Comparison of ENCODE assay signal across 8 cellular contexts in genomic region chr7:95609277-95609971, GRCh38. TPM values are rescaled to one million over a fixed set of nuclear protein-coding genes. Genes with fewer than 3 reads are reported as not detected.
A peak's percentile ranks its signal among the peaks of the same experiment; 100 is the strongest.
DNase-seq lines count a peak whose midpoint lies in the region; ATAC-seq and TF ChIP-seq lines count a peak whose summit lies in the region.

No MANE protein-coding gene starts in this region.

- H3K27me3 ChIP-seq in left lung (no peaks in the 10 kb centered on the region), transverse colon (no peaks in the 10 kb centered on the region), A673 (replicated peaks; ENCODE audit: insufficient read depth, low read depth, low read length, poor library complexity) (no peaks in the 10 kb centered on the region)

- peaks cover 8 to 22% (median 13%) of the 10 kb centered on the region in 5 experiments for H3K9me3 Mint-ChIP-seq in brain
- H3K9me3 Mint-ChIP-seq in activated naive CD4-positive, alpha-beta T cell treated with anti-CD3 and anti-CD28 coated beads, Interleukin-2, amount 50 U/mL, for 72 hours = peaks cover 15 to 17% of the 10 kb centered on the region in 2 donors
- peaks cover 2% of the 10 kb centered on the region for H3K9me3 Mint-ChIP-seq in activated CD4-positive, alpha-beta T cell treated with anti-CD3 and anti-CD28 coated beads for 36 hours (ENCODE audit: low read depth)

- peak overlapping the region in 4 of 5 experiments; percentile 94 to 98 (median 96) for H3K27ac Mint-ChIP-seq in brain
- no peak overlapping the region for H3K27ac Mint-ChIP-seq in activated naive CD4-positive, alpha-beta T cell treated with anti-CD3 and anti-CD28 coated beads, Interleukin-2, amount 50 U/mL, for 72 hours
- no peak overlapping the region for H3K27ac Mint-ChIP-seq in activated CD4-positive, alpha-beta T cell treated with anti-CD3 and anti-CD28 coated beads for 36 hours

- peak; percentile 75 for DNase-seq in NCI-H1092 (lab: John Stamatoyannopoulos, UW)
- DNase-seq in left lung = peak in 1 of 2 donors; percentile 44
- peak; percentile 63 for DNase-seq in transverse colon
- no peak for DNase-seq in A673 (ENCODE audit: low spot score)
- no peak for DNase-seq in activated naive CD4-positive, alpha-beta T cell treated with anti-CD3 and anti-CD28 coated beads, Interleukin-2, amount 50 U/mL, for 72 hours (ENCODE audit: low spot score in 2 of 2)
- no peak for DNase-seq in activated CD4-positive, alpha-beta T cell treated with anti-CD3 and anti-CD28 coated beads for 36 hours

- peak; percentile 80 for ATAC-seq in left lung
- ATAC-seq in activated naive CD4-positive, alpha-beta T cell treated with anti-CD3 and anti-CD28 coated beads, Interleukin-2, amount 50 U/mL, for 72 hours = no peak
- ATAC-seq in activated CD4-positive, alpha-beta T cell treated with anti-CD3 and anti-CD28 coated beads for 36 hours = no peak

- peaks cover 8% of the 10 kb centered on the region for H3K36me3 Mint-ChIP-seq in brain
- H3K36me3 Mint-ChIP-seq in activated naive CD4-positive, alpha-beta T cell treated with anti-CD3 and anti-CD28 coated beads, Interleukin-2, amount 50 U/mL, for 72 hours = peaks cover 0 to 13% of the 10 kb centered on the region in 2 donors
- H3K36me3 Mint-ChIP-seq in activated CD4-positive, alpha-beta T cell treated with anti-CD3 and anti-CD28 coated beads for 36 hours (ENCODE audit: low read depth) = no peaks in the 10 kb centered on the region

- peak overlapping the region; percentile 45 for H3K27ac ChIP-seq in 22Rv1
- peak overlapping the region; percentile 88 to 90 for H3K27ac ChIP-seq in left lung
- H3K27ac ChIP-seq in transverse colon = peak overlapping the region; percentile 92 to 95 (median 94)
- H3K27ac ChIP-seq in A673 (ENCODE audit: low read depth, low read length, poor library complexity, severe bottlenecking) = no peak overlapping the region

- no peaks in the 10 kb centered on the region for H3K27me3 Mint-ChIP-seq in brain
- peaks cover 10% of the 10 kb centered on the region for H3K27me3 Mint-ChIP-seq in activated CD4-positive, alpha-beta T cell treated with anti-CD3 and anti-CD28 coated beads for 36 hours

- no peak for TF ChIP-seq POLR2A in transverse colon (IDR thresholded peaks at IDR 0.05)

- H3K4me1 ChIP-seq in left lung (peaks cover 23 to 66% of the 10 kb centered on the region in 2 donors), transverse colon (peaks cover 32 to 42% (median 37%) of the 10 kb centered on the region in 4 donors), A673 (ENCODE audit: insufficient read depth, low read length, poor library complexity, severe bottlenecking) (no peaks in the 10 kb centered on the region)

- no peaks in the 10 kb centered on the region for H3K36me3 ChIP-seq in left lung
- no peaks in the 10 kb centered on the region for H3K36me3 ChIP-seq in transverse colon
- no peaks in the 10 kb centered on the region for H3K36me3 ChIP-seq in A673 (ENCODE audit: insufficient read depth, low read length, poor library complexity, severe bottlenecking)

- H3K4me3 Mint-ChIP-seq in brain = peak overlapping the region in 3 of 5 experiments; percentile 75 to 80 (median 77)
- no peak overlapping the region for H3K4me3 Mint-ChIP-seq in activated CD4-positive, alpha-beta T cell treated with anti-CD3 and anti-CD28 coated beads for 36 hours

- CTCF ChIA-PET in A673 (lab: Charles Lee) = no interaction called here
- CTCF ChIA-PET in activated CD4-positive, alpha-beta T cell treated with anti-CD3 and anti-CD28 coated beads for 36 hours (lab: Charles Lee) = no interaction called here

- intact Hi-C loops in left lung (cut with DNase I) (no loop called here), transverse colon (cut with DNase I; ENCODE audit: low total_unique reads) (no loop called here), A673 (cut with micrococcal nuclease; ENCODE audit: unreplicated experiment) (no loop called here)
- intact Hi-C loops in activated CD4-positive, alpha-beta T cell treated with anti-CD3 and anti-CD28 coated beads for 36 hours (cut with DNase I, micrococcal nuclease) = no loop called here

- peak overlapping the region in 1 of 2 donors; percentile 1 for H3K4me3 ChIP-seq in left lung
- H3K4me3 ChIP-seq in transverse colon = peak overlapping the region in 1 of 4 donors; percentile 0
- no peak overlapping the region for H3K4me3 ChIP-seq in A673 (ENCODE audit: low read depth, low read length, poor library complexity, severe bottlenecking)

- TF ChIP-seq EP300 in transverse colon (IDR thresholded peaks at IDR 0.05; ENCODE audit: low read depth) = peak; percentile 39

- BruUV-seq in A673 (replicated peaks; lab: Mats Ljungman, UMichigan) = no TSS peak

- in situ Hi-C loops in transverse colon (cut with MboI; ENCODE audit: low pct_ligation_motif_present in 1 of 4, low pct_unique_long_range_greater_than_20kb in 1 of 4, low sequenced_read_pairs in 3 of 4) = no loop called here

- POLR2A ChIA-PET in A673 (lab: Charles Lee; ENCODE audit: low non-redundant PET) = no interaction called here
- POLR2A ChIA-PET in activated CD4-positive, alpha-beta T cell treated with anti-CD3 and anti-CD28 coated beads for 36 hours (lab: Charles Lee) = no interaction called here

- no peak for TF ChIP-seq CTCF in 22Rv1 (IDR thresholded peaks at IDR 0.05)
- TF ChIP-seq CTCF in brain (conservative IDR thresholded peaks at IDR 0.05) = no peak
- TF ChIP-seq CTCF in left lung (IDR thresholded peaks at IDR 0.05) = no peak
- no peak for TF ChIP-seq CTCF in transverse colon (IDR thresholded peaks at IDR 0.05)
- TF ChIP-seq CTCF in A673 (conservative IDR thresholded peaks at IDR 0.05; ENCODE audit: low read depth, low read length) = no peak

- peaks cover 34% of the 10 kb centered on the region for H3K4me1 Mint-ChIP-seq in brain
- peaks cover 2% of the 10 kb centered on the region for H3K4me1 Mint-ChIP-seq in activated CD4-positive, alpha-beta T cell treated with anti-CD3 and anti-CD28 coated beads for 36 hours

- 6 to 7% methylated on average over 2 to 4 of the region's 4 CpGs for WGBS in transverse colon (ENCODE audit: low coverage in 1 of 2), 2 donors

- H3K9me3 ChIP-seq in left lung (peaks cover 0 to 3% of the 10 kb centered on the region in 2 donors), transverse colon (peaks cover 5 to 8% of the 10 kb centered on the region in 2 donors), A673 (ENCODE audit: low read depth, low read length, poor library complexity, severe bottlenecking) (peaks cover under 1% of the 10 kb centered on the region)

RNA-seq across cellular contexts. Expression of gene PDK4, which starts 13.1 kb away (rescaled TPM):
- polyA plus RNA-seq in brain (ENCODE audit: insufficient read depth, low read depth, low replicate concordance) = 25.9 TPM
- total RNA-seq in left lung (10 to 100 TPM; 26.0 to 56.6 TPM), transverse colon (100 to 1,000 TPM; 134 to 510 (median 273) TPM), A673 (2021) (not detected in 2 replicates)
- not detected for total RNA-seq in activated naive CD4-positive, alpha-beta T cell treated with anti-CD3 and anti-CD28 coated beads, Interleukin-2, amount 50 U/mL, for 72 hours
- total RNA-seq in activated CD4-positive, alpha-beta T cell treated with anti-CD3 and anti-CD28 coated beads for 36 hours = not detected

Comparison
In these comparisons a context has a peak if more than half of its experiments do, and no peak if none do; other contexts are left out.
1. DNase-seq: peak in NCI-H1092 (single experiment) and transverse colon (single experiment); none in A673 (single experiment), activated naive CD4-positive, alpha-beta T cell treated with anti-CD3 and anti-CD28 coated beads, Interleukin-2, amount 50 U/mL, for 72 hours (0 of 2) and activated CD4-positive, alpha-beta T cell treated with anti-CD3 and anti-CD28 coated beads for 36 hours (single experiment).
2. H3K27ac Mint-ChIP-seq: peak in brain (4 of 5); none in activated naive CD4-positive, alpha-beta T cell treated with anti-CD3 and anti-CD28 coated beads, Interleukin-2, amount 50 U/mL, for 72 hours (0 of 2) and activated CD4-positive, alpha-beta T cell treated with anti-CD3 and anti-CD28 coated beads for 36 hours (single experiment).
3. RNA of gene PDK4, which starts 13.1 kb away (total RNA-seq): 134 to 510 TPM in transverse colon and 26.0 to 56.6 TPM in left lung; not detected in activated naive CD4-positive, alpha-beta T cell treated with anti-CD3 and anti-CD28 coated beads, Interleukin-2, amount 50 U/mL, for 72 hours, not detected in A673 and not detected in activated CD4-positive, alpha-beta T cell treated with anti-CD3 and anti-CD28 coated beads for 36 hours; every median in the first group is over 10 times any median in the second.